Comparison of ENCODE assay signal across 8 cellular contexts in genomic region chr7:56032578-56032977, GRCh38. TPM values are rescaled to one million over a fixed set of nuclear protein-coding genes. Genes with fewer than 3 reads are reported as not detected.
DNase-seq lines count a peak whose midpoint lies in the region; ATAC-seq and TF ChIP-seq lines count a peak whose summit lies in the region.
"Not testable (repeated sequence)": the region's sequence is repeated elsewhere in the genome, so short reads cannot be mapped to it uniquely, and the experiment has no call there.

No MANE protein-coding gene starts in this region.

- not testable (repeated sequence) for H3K27me3 Mint-ChIP-seq in activated CD4-positive, alpha-beta T cell treated with anti-CD3 and anti-CD28 coated beads, Interleukin-2, amount 10 ng/mL, durations not matched to agents 7 days and 5 days; naive thymus-derived CD4-positive, alpha-beta T cell

- H3K36me3 ChIP-seq in A673 (ENCODE audit: insufficient read depth, low read length, poor library complexity, severe bottlenecking) (peaks cover 29% of the 10 kb centered on the region), HAP-1 (replicated peaks) (peaks cover 34% of the 10 kb centered on the region)
- not testable (repeated sequence) for H3K36me3 ChIP-seq in Panc1 (ENCODE audit: control insufficient read depth, insufficient read depth, low read length); naive thymus-derived CD4-positive, alpha-beta T cell (ENCODE audit: control insufficient read depth in 2 of 3, insufficient read depth in 3 of 3, low read length in 3 of 3)

- not testable (repeated sequence) for DNase-seq in A673 (ENCODE audit: low spot score); HAP-1 (ENCODE audit: low spot score in 2 of 2); Panc1 (ENCODE audit: low read depth, low spot score); activated CD4-positive, alpha-beta T cell treated with anti-CD3 and anti-CD28 coated beads, Interleukin-2, amount 10 ng/mL, durations not matched to agents 7 days and 5 days; astrocyte of the spinal cord (ENCODE audit: low read depth, low spot score); epithelial cell of proximal tubule (ENCODE audit: low read depth); naive thymus-derived CD4-positive, alpha-beta T cell; stimulated activated effector memory CD8-positive, alpha-beta T cell treated with anti-CD3 and anti-CD28 coated beads, Interleukin-12 subunit alpha, Interleukin-12 subunit beta, amount 100 ng/mL, for 72 hours (ENCODE audit: low spot score in 2 of 2)

- peak overlapping the region; percentile 60 for H3K4me3 ChIP-seq in A673 (ENCODE audit: low read depth, low read length, poor library complexity, severe bottlenecking)
- peak overlapping the region; percentile 54; the same call in 1 of the 2 replicates for H3K4me3 ChIP-seq in HAP-1
- peak overlapping the region; percentile 70 to 99; a peak in 3 of 4 replicates for H3K4me3 ChIP-seq in Panc1 (ENCODE audit: low read depth in 2 of 2, low read length in 2 of 2)
- H3K4me3 ChIP-seq in astrocyte of the spinal cord (ENCODE audit: low read depth, low read length): peak overlapping the region; percentile 59
- peak overlapping the region; percentile 75 for H3K4me3 ChIP-seq in epithelial cell of proximal tubule (ENCODE audit: low read depth, low read length)
- not testable (repeated sequence) for H3K4me3 ChIP-seq in naive thymus-derived CD4-positive, alpha-beta T cell (ENCODE audit: low read length)

- H3K4me3 Mint-ChIP-seq in activated CD4-positive, alpha-beta T cell treated with anti-CD3 and anti-CD28 coated beads, Interleukin-2, amount 10 ng/mL, durations not matched to agents 7 days and 5 days: peak overlapping the region; percentile 22
- peak overlapping the region in 7 of 10 donors; percentile 5 to 84 (median 33) for H3K4me3 Mint-ChIP-seq in naive thymus-derived CD4-positive, alpha-beta T cell
- peak overlapping the region; percentile 71 for H3K4me3 Mint-ChIP-seq in stimulated activated effector memory CD8-positive, alpha-beta T cell treated with anti-CD3 and anti-CD28 coated beads, Interleukin-12 subunit alpha, Interleukin-12 subunit beta, amount 100 ng/mL, for 72 hours

- not testable (repeated sequence) for TF ChIP-seq CTCF in A673 (conservative IDR thresholded peaks at IDR 0.05; ENCODE audit: low read depth, low read length); Panc1 (IDR thresholded peaks at IDR 0.05); astrocyte of the spinal cord (IDR thresholded peaks at IDR 0.05; ENCODE audit: low read depth, low read length); epithelial cell of proximal tubule (conservative IDR thresholded peaks at IDR 0.05; ENCODE audit: low read depth, low read length)

- not testable (repeated sequence) for BruUV-seq in A673 (replicated peaks; lab: Mats Ljungman, UMichigan); Panc1 (replicated peaks; lab: Mats Ljungman, UMichigan)

- CTCF ChIA-PET in A673 (lab: Charles Lee); Panc1 (lab: Charles Lee); naive thymus-derived CD4-positive, alpha-beta T cell (lab: Charles Lee): not testable (repeated sequence)
- CTCF ChIA-PET in activated CD4-positive, alpha-beta T cell treated with anti-CD3 and anti-CD28 coated beads, Interleukin-2, amount 10 ng/mL, durations not matched to agents 7 days and 5 days (lab: Charles Lee): interaction anchor here (0.7 kb wide), 1 partner anchor 13 kb away, joined by 3 read pairs; no protein-coding TSS in a partner anchor

- POLR2A ChIA-PET in A673 (lab: Charles Lee; ENCODE audit: low non-redundant PET): interaction anchor here (0.6 kb wide), 1 partner anchor 32 kb away, joined by 5 read pairs; no protein-coding TSS in a partner anchor
- POLR2A ChIA-PET in Panc1 (lab: Charles Lee): interaction anchor here (0.6 to 0.8 kb wide), 2 partner anchors 19 to 25 kb away, joined by 4 to 7 read pairs; partner anchors contain the start of genes CCT6A and PSPH
- POLR2A ChIA-PET in activated CD4-positive, alpha-beta T cell treated with anti-CD3 and anti-CD28 coated beads, Interleukin-2, amount 10 ng/mL, durations not matched to agents 7 days and 5 days (lab: Charles Lee); naive thymus-derived CD4-positive, alpha-beta T cell (lab: Charles Lee): not testable (repeated sequence)

- not testable (repeated sequence) for H3K27ac ChIP-seq in A673 (ENCODE audit: low read depth, low read length, poor library complexity, severe bottlenecking); Panc1 (ENCODE audit: low read length); naive thymus-derived CD4-positive, alpha-beta T cell (ENCODE audit: low read depth, low read length)

- H3K27me3 ChIP-seq in A673 (replicated peaks; ENCODE audit: insufficient read depth, low read depth, low read length, poor library complexity); HAP-1 (ENCODE audit: low read depth); Panc1 (ENCODE audit: control insufficient read depth, insufficient read depth, low read length); naive thymus-derived CD4-positive, alpha-beta T cell (ENCODE audit: control insufficient read depth in 2 of 2, insufficient read depth in 2 of 2, low read length in 2 of 2): not testable (repeated sequence)

- not testable (repeated sequence) for H3K27ac Mint-ChIP-seq in activated CD4-positive, alpha-beta T cell treated with anti-CD3 and anti-CD28 coated beads, Interleukin-2, amount 10 ng/mL, durations not matched to agents 7 days and 5 days; stimulated activated effector memory CD8-positive, alpha-beta T cell treated with anti-CD3 and anti-CD28 coated beads, Interleukin-12 subunit alpha, Interleukin-12 subunit beta, amount 100 ng/mL, for 72 hours
- H3K27ac Mint-ChIP-seq in naive thymus-derived CD4-positive, alpha-beta T cell: peak overlapping the region in 1 of 9 donors; percentile 56

- not testable (repeated sequence) for ATAC-seq in Panc1; naive thymus-derived CD4-positive, alpha-beta T cell; stimulated activated effector memory CD8-positive, alpha-beta T cell treated with anti-CD3 and anti-CD28 coated beads, Interleukin-12 subunit alpha, Interleukin-12 subunit beta, amount 100 ng/mL, for 72 hours

- H3K9me3 ChIP-seq in A673 (ENCODE audit: low read depth, low read length, poor library complexity, severe bottlenecking); HAP-1; Panc1 (ENCODE audit: control insufficient read depth, insufficient read depth, low read depth, low read length); naive thymus-derived CD4-positive, alpha-beta T cell (ENCODE audit: control insufficient read depth in 2 of 3, low read length in 3 of 3): not testable (repeated sequence)

- not testable (repeated sequence) for H3K9me3 Mint-ChIP-seq in activated CD4-positive, alpha-beta T cell treated with anti-CD3 and anti-CD28 coated beads, Interleukin-2, amount 10 ng/mL, durations not matched to agents 7 days and 5 days; naive thymus-derived CD4-positive, alpha-beta T cell; stimulated activated effector memory CD8-positive, alpha-beta T cell treated with anti-CD3 and anti-CD28 coated beads, Interleukin-12 subunit alpha, Interleukin-12 subunit beta, amount 100 ng/mL, for 72 hours

- H3K4me1 Mint-ChIP-seq in activated CD4-positive, alpha-beta T cell treated with anti-CD3 and anti-CD28 coated beads, Interleukin-2, amount 10 ng/mL, durations not matched to agents 7 days and 5 days: peaks cover 16% of the 10 kb centered on the region
- peaks cover 5 to 18% (median 15%) of the 10 kb centered on the region in 7 donors for H3K4me1 Mint-ChIP-seq in naive thymus-derived CD4-positive, alpha-beta T cell
- not testable (repeated sequence) for H3K4me1 Mint-ChIP-seq in stimulated activated effector memory CD8-positive, alpha-beta T cell treated with anti-CD3 and anti-CD28 coated beads, Interleukin-12 subunit alpha, Interleukin-12 subunit beta, amount 100 ng/mL, for 72 hours

- H3K36me3 Mint-ChIP-seq in activated CD4-positive, alpha-beta T cell treated with anti-CD3 and anti-CD28 coated beads, Interleukin-2, amount 10 ng/mL, durations not matched to agents 7 days and 5 days (ENCODE audit: low read depth); naive thymus-derived CD4-positive, alpha-beta T cell; stimulated activated effector memory CD8-positive, alpha-beta T cell treated with anti-CD3 and anti-CD28 coated beads, Interleukin-12 subunit alpha, Interleukin-12 subunit beta, amount 100 ng/mL, for 72 hours: not testable (repeated sequence)

- intact Hi-C loops in A673 (cut with micrococcal nuclease; ENCODE audit: unreplicated experiment); Panc1 (cut with micrococcal nuclease; ENCODE audit: unreplicated experiment): not testable (repeated sequence)
- intact Hi-C loops in naive thymus-derived CD4-positive, alpha-beta T cell (cut with micrococcal nuclease): loop anchor here in 1 of 2 donors (2.0 kb wide), 2 partner anchors 32 to 42 kb away; partner anchors contain the start of gene SUMF2

- in situ Hi-C loops in HAP-1 (cut with MboI; ENCODE audit: low sequenced_read_pairs); Panc1 (cut with HindIII; ENCODE audit: low pct_unique_long_range_greater_than_20kb, low sequenced_read_pairs); astrocyte of the spinal cord (cut with HindIII; ENCODE audit: low sequenced_read_pairs): not testable (repeated sequence)

- not testable (repeated sequence) for H3K4me1 ChIP-seq in A673 (ENCODE audit: insufficient read depth, low read length, poor library complexity, severe bottlenecking); HAP-1; Panc1 (ENCODE audit: control insufficient read depth, insufficient read depth, low read length); naive thymus-derived CD4-positive, alpha-beta T cell (ENCODE audit: control insufficient read depth in 2 of 2, insufficient read depth in 2 of 2, low read length in 2 of 2)

RNA-seq across cellular contexts. Expression of gene PSPH, which starts 18.7 kb away (rescaled TPM):
- 59.0 and 83.8 TPM in 2 replicates for total RNA-seq in A673 (2021)
- 62.3 TPM for total RNA-seq in Panc1 (2021; ENCODE audit: unreplicated experiment)
- 75.6 TPM for polyA plus RNA-seq in Panc1 (2012; ENCODE audit: insufficient read length)
- total RNA-seq in activated CD4-positive, alpha-beta T cell treated with anti-CD3 and anti-CD28 coated beads, Interleukin-2, amount 10 ng/mL, durations not matched to agents 7 days and 5 days: 10 to 100 TPM in 1 of 2 experiments, 1 to 10 TPM in 1; 9.6 to 11.2 TPM
- total RNA-seq in epithelial cell of proximal tubule: 38.6 and 55.2 TPM in 2 replicates
- total RNA-seq in naive thymus-derived CD4-positive, alpha-beta T cell: 10 to 100 TPM in 1 of 5 experiments, 1 to 10 TPM in 4; 3.5 to 10.4 (median 6.5) TPM
- 1 to 10 TPM; 6.5 to 8.2 TPM for polyA plus RNA-seq in naive thymus-derived CD4-positive, alpha-beta T cell

RNA-seq across cellular contexts. Expression of gene CCT6A, which starts 19.0 kb away (rescaled TPM):
- total RNA-seq in A673 (2021) (321 and 359 TPM in 2 replicates), Panc1 (2021; ENCODE audit: unreplicated experiment) (324 TPM), epithelial cell of proximal tubule (272 and 308 TPM in 2 replicates)
- 266 TPM for polyA plus RNA-seq in Panc1 (2012; ENCODE audit: insufficient read length)
- total RNA-seq in activated CD4-positive, alpha-beta T cell treated with anti-CD3 and anti-CD28 coated beads, Interleukin-2, amount 10 ng/mL, durations not matched to agents 7 days and 5 days: 100 to 1,000 TPM; 116 to 123 TPM
- 100 to 1,000 TPM in 1 of 5 experiments, 10 to 100 TPM in 4; 38.7 to 143 (median 58.6) TPM for total RNA-seq in naive thymus-derived CD4-positive, alpha-beta T cell
- 10 to 100 TPM; 78.9 to 97.9 TPM for polyA plus RNA-seq in naive thymus-derived CD4-positive, alpha-beta T cell

RNA-seq across cellular contexts. Expression of gene SUMF2, which starts 31.5 kb away (rescaled TPM):
- 157 and 159 TPM in 2 replicates for total RNA-seq in A673 (2021)
- 156 TPM for total RNA-seq in Panc1 (2021; ENCODE audit: unreplicated experiment)
- 222 TPM for polyA plus RNA-seq in Panc1 (2012; ENCODE audit: insufficient read length)
- total RNA-seq in activated CD4-positive, alpha-beta T cell treated with anti-CD3 and anti-CD28 coated beads, Interleukin-2, amount 10 ng/mL, durations not matched to agents 7 days and 5 days: 100 to 1,000 TPM; 128 to 133 TPM
- 72.1 and 102 TPM in 2 replicates for total RNA-seq in epithelial cell of proximal tubule
- total RNA-seq in naive thymus-derived CD4-positive, alpha-beta T cell: 100 to 1,000 TPM; 120 to 176 (median 122) TPM
- 100 to 1,000 TPM; 156 to 196 TPM for polyA plus RNA-seq in naive thymus-derived CD4-positive, alpha-beta T cell
